ENCODE assay signal across 8 cellular contexts in genomic region chr16:70267516-70267915, GRCh38. TPM values are rescaled to one million over a fixed set of nuclear protein-coding genes. Genes with fewer than 3 reads are reported as not detected.
DNase-seq lines count a peak whose midpoint lies in the region; ATAC-seq and TF ChIP-seq lines count a peak whose summit lies in the region.

No MANE protein-coding gene starts in this region.

- WGBS in thyroid gland, 2 donors: 59 to 66% methylated on average over 6 of the region's 6 CpGs

- H3K4me1 ChIP-seq in thyroid gland: no peaks in the 10 kb centered on the region

- H3K9me3 ChIP-seq in T-helper 17 cell (ENCODE audit: control insufficient read depth, low read length, poor library complexity, severe bottlenecking) (no peaks in the 10 kb centered on the region), thyroid gland (no peaks in the 10 kb centered on the region)

- peaks cover 2% of the 10 kb centered on the region for H3K4me1 Mint-ChIP-seq in T-helper 17 cell
- no peaks in the 10 kb centered on the region for H3K4me1 Mint-ChIP-seq in activated T-helper 17 cell treated with anti-CD3 and anti-CD28 coated beads, Interleukin-2, amount 50 U/mL, for 72 hours
- no peaks in the 10 kb centered on the region for H3K4me1 Mint-ChIP-seq in stimulated activated effector memory CD8-positive, alpha-beta T cell treated with anti-CD3 and anti-CD28 coated beads, Interleukin-12 subunit alpha, Interleukin-12 subunit beta, amount 100 ng/mL, for 72 hours

- H3K4me3 Mint-ChIP-seq in T-helper 17 cell: no peak overlapping the region
- H3K4me3 Mint-ChIP-seq in activated T-helper 17 cell treated with anti-CD3 and anti-CD28 coated beads, Interleukin-2, amount 50 U/mL, for 72 hours: no peak overlapping the region
- no peak overlapping the region for H3K4me3 Mint-ChIP-seq in stimulated activated effector memory CD8-positive, alpha-beta T cell treated with anti-CD3 and anti-CD28 coated beads, Interleukin-12 subunit alpha, Interleukin-12 subunit beta, amount 100 ng/mL, for 72 hours

- peak in 5 of 6 experiments; percentile 14 to 47 (median 32) for TF ChIP-seq CTCF in thyroid gland (IDR thresholded peaks at IDR 0.05)

- H3K27me3 Mint-ChIP-seq in T-helper 17 cell: no peaks in the 10 kb centered on the region
- H3K27me3 Mint-ChIP-seq in activated T-helper 17 cell treated with anti-CD3 and anti-CD28 coated beads, Interleukin-2, amount 50 U/mL, for 72 hours: no peaks in the 10 kb centered on the region

- H3K27ac ChIP-seq in thyroid gland: no peak overlapping the region

- H3K4me3 ChIP-seq in thyroid gland (replicated peaks in 1 of 3): no peak overlapping the region

- peaks cover 93 to 97% of the 10 kb centered on the region in 2 donors for H3K36me3 ChIP-seq in thyroid gland

- peak; percentile 55 for ATAC-seq in T-helper 17 cell
- no peak for ATAC-seq in activated T-helper 17 cell treated with anti-CD3 and anti-CD28 coated beads, Interleukin-2, amount 50 U/mL, for 72 hours (replicated peaks)
- ATAC-seq in stimulated activated effector memory CD8-positive, alpha-beta T cell treated with anti-CD3 and anti-CD28 coated beads, Interleukin-12 subunit alpha, Interleukin-12 subunit beta, amount 100 ng/mL, for 72 hours: no peak

- H3K9me3 Mint-ChIP-seq in activated T-helper 17 cell treated with anti-CD3 and anti-CD28 coated beads, Interleukin-2, amount 50 U/mL, for 72 hours: no peaks in the 10 kb centered on the region
- no peaks in the 10 kb centered on the region for H3K9me3 Mint-ChIP-seq in stimulated activated effector memory CD8-positive, alpha-beta T cell treated with anti-CD3 and anti-CD28 coated beads, Interleukin-12 subunit alpha, Interleukin-12 subunit beta, amount 100 ng/mL, for 72 hours

- DNase-seq in SIG-M5 treated with dmso at 0.1 percent for 504 hours (lab: John Stamatoyannopoulos, UW; ENCODE audit: unreplicated experiment): peak; percentile 42
- no peak for DNase-seq in SIG-M5 (lab: John Stamatoyannopoulos, UW)
- peak; percentile 46 for DNase-seq in HK-2 (ENCODE audit: unreplicated experiment)
- DNase-seq in T-helper 17 cell: no peak
- peak; percentile 18 for DNase-seq in glomerular endothelial cell (ENCODE audit: extremely low read depth, low read depth, low spot score)
- peak in 1 of 2 donors; percentile 18 for DNase-seq in thyroid gland
- no peak for DNase-seq in stimulated activated effector memory CD8-positive, alpha-beta T cell treated with anti-CD3 and anti-CD28 coated beads, Interleukin-12 subunit alpha, Interleukin-12 subunit beta, amount 100 ng/mL, for 72 hours (ENCODE audit: low spot score in 2 of 2)

- H3K36me3 Mint-ChIP-seq in T-helper 17 cell (ENCODE audit: low read depth): peaks cover 5% of the 10 kb centered on the region
- peaks cover 98% of the 10 kb centered on the region for H3K36me3 Mint-ChIP-seq in activated T-helper 17 cell treated with anti-CD3 and anti-CD28 coated beads, Interleukin-2, amount 50 U/mL, for 72 hours (ENCODE audit: low read depth)
- peaks cover 100% of the 10 kb centered on the region for H3K36me3 Mint-ChIP-seq in stimulated activated effector memory CD8-positive, alpha-beta T cell treated with anti-CD3 and anti-CD28 coated beads, Interleukin-12 subunit alpha, Interleukin-12 subunit beta, amount 100 ng/mL, for 72 hours

- peak overlapping the region; percentile 75 for H3K27ac Mint-ChIP-seq in T-helper 17 cell
- H3K27ac Mint-ChIP-seq in activated T-helper 17 cell treated with anti-CD3 and anti-CD28 coated beads, Interleukin-2, amount 50 U/mL, for 72 hours: no peak overlapping the region
- H3K27ac Mint-ChIP-seq in stimulated activated effector memory CD8-positive, alpha-beta T cell treated with anti-CD3 and anti-CD28 coated beads, Interleukin-12 subunit alpha, Interleukin-12 subunit beta, amount 100 ng/mL, for 72 hours: no peak overlapping the region

- no peak for TF ChIP-seq POLR2A in thyroid gland (IDR thresholded peaks at IDR 0.05)

- intact Hi-C loops in thyroid gland (cut with DNase I): no loop called here

- H3K27me3 ChIP-seq in thyroid gland: no peaks in the 10 kb centered on the region

RNA-seq across cellular contexts. Expression of gene EXOSC6, which starts 15.8 kb away (rescaled TPM):
- total RNA-seq in T-helper 17 cell (10 to 100 TPM; 27.4 to 31.6 TPM), glomerular endothelial cell (21.6 and 28.8 TPM in 2 replicates), thyroid gland (10 to 100 TPM; 22.5 to 47.7 (median 24.3) TPM)
- 10 to 100 TPM; 19.2 to 33.6 TPM for total RNA-seq in activated T-helper 17 cell treated with anti-CD3 and anti-CD28 coated beads, Interleukin-2, amount 50 U/mL, for 72 hours

RNA-seq across cellular contexts. Expression of gene AARS1, which starts 21.8 kb away (rescaled TPM):
- 10 to 100 TPM; 14.7 to 20.6 TPM for total RNA-seq in T-helper 17 cell
- 86.1 and 119 TPM in 2 replicates for total RNA-seq in glomerular endothelial cell
- 100 to 1,000 TPM in 3 of 4 donors, 10 to 100 TPM in 1; 84.8 to 268 (median 192) TPM for total RNA-seq in thyroid gland
- 10 to 100 TPM; 52.1 to 80.6 TPM for total RNA-seq in activated T-helper 17 cell treated with anti-CD3 and anti-CD28 coated beads, Interleukin-2, amount 50 U/mL, for 72 hours

RNA-seq across cellular contexts. Expression of gene DDX19B, which starts 31.5 kb away (rescaled TPM):
- total RNA-seq in T-helper 17 cell (10 to 100 TPM; 28.7 to 31.2 TPM), glomerular endothelial cell (21.4 and 30.0 TPM in 2 replicates), thyroid gland (10 to 100 TPM; 35.8 to 53.6 (median 44.9) TPM)
- 10 to 100 TPM; 35.2 to 35.4 TPM for total RNA-seq in activated T-helper 17 cell treated with anti-CD3 and anti-CD28 coated beads, Interleukin-2, amount 50 U/mL, for 72 hours

Comparison
In these comparisons a context has a peak if more than half of its experiments do, and no peak if none do; other contexts are left out.
1. DNase-seq: peak in SIG-M5 treated with dmso at 0.1 percent for 504 hours (single experiment), HK-2 (single experiment) and glomerular endothelial cell (single experiment); none in SIG-M5 (single experiment), T-helper 17 cell (0 of 3) and stimulated activated effector memory CD8-positive, alpha-beta T cell treated with anti-CD3 and anti-CD28 coated beads, Interleukin-12 subunit alpha, Interleukin-12 subunit beta, amount 100 ng/mL, for 72 hours (0 of 2).